1 cellular context compared by ENCODE assay signal in the genomic region with DNA sequence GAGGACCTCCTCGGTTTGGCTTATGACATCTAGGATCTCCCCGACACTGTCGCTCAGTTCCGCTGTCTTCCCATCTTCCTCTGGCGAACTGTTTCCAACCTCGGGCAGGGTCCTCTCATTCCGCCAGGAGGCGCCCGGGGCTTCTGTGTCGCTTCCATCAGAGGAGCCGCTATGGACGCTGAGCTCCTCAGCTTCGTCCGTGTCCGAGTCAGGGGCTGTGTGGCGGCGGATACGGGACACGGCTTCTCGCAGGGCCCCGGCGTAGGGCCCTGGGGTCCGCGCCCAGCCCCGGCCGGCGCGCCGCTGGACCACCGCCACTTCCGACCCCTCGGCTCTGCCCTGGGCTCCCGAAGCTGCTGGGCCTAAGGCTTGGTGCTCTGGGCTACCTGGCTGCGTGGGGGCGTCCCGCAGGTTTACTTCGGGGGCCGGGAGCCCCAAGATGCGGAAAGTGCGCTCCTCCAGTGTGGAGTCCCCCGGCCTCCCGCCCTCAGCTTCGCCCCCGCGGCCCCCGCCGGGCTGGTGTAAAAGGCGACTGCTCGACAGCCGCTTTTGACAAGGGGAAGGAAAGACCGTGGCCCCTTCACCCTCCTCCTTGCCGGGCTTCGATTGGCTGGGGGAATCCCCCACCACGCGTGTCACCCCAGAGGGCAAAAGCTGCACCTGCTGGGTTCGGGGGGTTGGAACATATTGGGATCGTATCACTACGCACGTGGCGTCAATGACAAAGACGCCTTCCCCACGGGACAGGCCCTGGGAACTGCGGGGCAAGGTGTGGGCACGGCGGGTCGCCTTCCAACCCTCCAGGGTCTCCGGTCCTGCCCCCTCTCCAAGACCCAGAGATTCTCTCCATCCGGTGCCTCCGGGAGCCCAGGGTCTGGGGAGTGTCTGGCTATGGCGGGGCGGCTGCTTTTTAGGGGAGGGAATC.
TF ChIP-seq lines count a peak whose summit lies in the region.

No MANE protein-coding gene starts in this region.

TF ChIP-seq in K562, 482 proteins besides CTCF, POLR2A, EP300 and RAD21 (continues in another document):
- TF ChIP-seq FOXP4 (CRISPR knock-in tag; IDR thresholded peaks at IDR 0.05; ENCODE audit: borderline replicate concordance) (peak; percentile 44; the same call in 1 of the 2 replicates), ATF3 (IDR thresholded peaks at IDR 0.05) (no peak), ATF3 (CRISPR knock-in tag; conservative IDR thresholded peaks at IDR 0.05) (0 out of 2 replicates have a peak, but pooled peaks have one; percentile 45), ZNF740 (CRISPR knock-in tag; IDR thresholded peaks at IDR 0.05) (no peak), ZNF740 (tag; IDR thresholded peaks at IDR 0.05) (no peak), ZBTB7A (IDR thresholded peaks at IDR 0.05; ENCODE audit: borderline replicate concordance, control insufficient read depth, low read depth, low read length) (peak; percentile 48; the same call in 1 of the 2 replicates), DEAF1 (CRISPR knock-in tag; IDR thresholded peaks at IDR 0.05) (0 out of 2 replicates have a peak, but pooled peaks have one; percentile 36), GTF2E2 (tag; IDR thresholded peaks at IDR 0.05) (0 out of 2 replicates have a peak, but pooled peaks have one; percentile 27), CTBP1 (IDR thresholded peaks at IDR 0.05; ENCODE audit: borderline replicate concordance) (peak; percentile 56; the same call in 1 of the 2 replicates), LEF1 (IDR thresholded peaks at IDR 0.05) (no peak), TBL1XR1 (IDR thresholded peaks at IDR 0.05; ENCODE audit: low read length in 2 of 2) (0 out of 4 replicates have a peak, but pooled peaks of 1 of the 2 experiments have one; percentile 35), ZNF174 (CRISPR knock-in tag; IDR thresholded peaks at IDR 0.05) (no peak), TOE1 (IDR thresholded peaks at IDR 0.05; ENCODE audit: borderline replicate concordance) (0 out of 2 replicates have a peak, but pooled peaks have one; percentile 11), TOE1 (CRISPR knock-in tag; IDR thresholded peaks at IDR 0.05; ENCODE audit: borderline replicate concordance, low read depth) (no peak), TAF1 (IDR thresholded peaks at IDR 0.05; ENCODE audit: control insufficient read depth, extremely low read depth, insufficient read depth, low read length, severe bottlenecking) (peak; percentile 21), SMC3 (conservative IDR thresholded peaks at IDR 0.05; ENCODE audit: insufficient read depth, low read depth, low read length) (peak; percentile 84), JUND (IDR thresholded peaks at IDR 0.05; ENCODE audit: borderline replicate concordance, low read depth, low read length) (peak; percentile 38; the same call in 1 of the 2 replicates), JUND (tag; IDR thresholded peaks at IDR 0.05; ENCODE audit: borderline replicate concordance, low read depth, low read length) (no peak; the same call in 2 of the 3 replicates), PHF8 (IDR thresholded peaks at IDR 0.05; ENCODE audit: borderline replicate concordance, low read length) (peak; percentile 36; the same call in 1 of the 2 replicates), FOXK1 (CRISPR knock-in tag; IDR thresholded peaks at IDR 0.05; ENCODE audit: borderline replicate concordance) (peak; percentile 53; the same call in 1 of the 2 replicates), RCOR1 (IDR thresholded peaks at IDR 0.05; ENCODE audit: borderline replicate concordance in 1 of 2, low read depth in 2 of 2, low read length in 2 of 2) (peak in 1 of 2 experiments; percentile 59; a peak in 2 of 4 replicates), HBP1 (CRISPR knock-in tag; IDR thresholded peaks at IDR 0.05) (no peak), CREM (IDR thresholded peaks at IDR 0.05; ENCODE audit: low read depth) (peak; percentile 42; the same call in 1 of the 2 replicates), FOXA1 (IDR thresholded peaks at IDR 0.05; ENCODE audit: borderline replicate concordance) (no peak), ATF1 (CRISPR knock-in tag; IDR thresholded peaks at IDR 0.05) (no peak), ATF1 (tag; IDR thresholded peaks at IDR 0.05) (0 out of 2 replicates have a peak, but pooled peaks have one; percentile 29), NFYB (IDR thresholded peaks at IDR 0.05; ENCODE audit: extremely low read depth, insufficient read length) (no peak), ZNF583 (CRISPR knock-in tag; IDR thresholded peaks at IDR 0.05) (no peak), KLF16 (IDR thresholded peaks at IDR 0.05) (0 out of 2 replicates have a peak, but pooled peaks have one; percentile 41), ZFX (CRISPR knock-in tag; IDR thresholded peaks at IDR 0.05) (peak; percentile 88), MYC (IDR thresholded peaks at IDR 0.05; ENCODE audit: low read depth, low read length) (0 out of 2 replicates have a peak, but pooled peaks have one; percentile 14), MYC (CRISPR knock-in tag; IDR thresholded peaks at IDR 0.05; ENCODE audit: borderline replicate concordance, low read depth) (no peak), PHF20 (IDR thresholded peaks at IDR 0.05; ENCODE audit: partially characterized antibody) (peak; percentile 35), ZNF668 (CRISPR knock-in tag; IDR thresholded peaks at IDR 0.05) (no peak), STAG1 (CRISPR knock-in tag; IDR thresholded peaks at IDR 0.05; ENCODE audit: borderline replicate concordance) (peak; percentile 37; the same call in 1 of the 2 replicates), CHD4 (IDR thresholded peaks at IDR 0.05; ENCODE audit: insufficient read depth, insufficient replicate concordance, low read depth, low read length, poor library complexity, severe bottlenecking) (no peak), ZC3H4 (CRISPR knock-in tag; IDR thresholded peaks at IDR 0.05; ENCODE audit: borderline replicate concordance) (peak; percentile 30; the same call in 1 of the 2 replicates), MAZ (CRISPR knock-in tag; conservative IDR thresholded peaks at IDR 0.05 in 1 of 2, IDR thresholded peaks at IDR 0.05 in 1 of 2) (peak in 1 of 2 experiments; percentile 46; a peak in 2 of 4 replicates), MCM3 (IDR thresholded peaks at IDR 0.05) (no peak), YY1 (IDR thresholded peaks at IDR 0.05; ENCODE audit: borderline replicate concordance in 1 of 3, control insufficient read depth in 1 of 3, extremely low read depth in 1 of 3, insufficient read depth in 3 of 3, insufficient read length in 1 of 3, insufficient replicate concordance in 2 of 3, low read depth in 1 of 3, low read length in 2 of 3) (peak in 2 of 3 experiments; percentile 76 to 82), CXXC5 (CRISPR knock-in tag; IDR thresholded peaks at IDR 0.05) (no peak), CTCFL (IDR thresholded peaks at IDR 0.05; ENCODE audit: borderline replicate concordance, insufficient read depth, low read depth, low read length, poor library complexity, severe bottlenecking) (peak; percentile 87), ZKSCAN1 (IDR thresholded peaks at IDR 0.05; ENCODE audit: low read depth, low read length) (peak; percentile 20; the same call in 1 of the 2 replicates), UBTF (IDR thresholded peaks at IDR 0.05; ENCODE audit: borderline replicate concordance in 1 of 2, low read depth in 2 of 2, low read length in 2 of 2) (0 out of 4 replicates have a peak, but pooled peaks of 1 of the 2 experiments have one; percentile 50), ZNF263 (CRISPR knock-in tag; IDR thresholded peaks at IDR 0.05; ENCODE audit: borderline replicate concordance) (0 out of 2 replicates have a peak, but pooled peaks have one; percentile 37), MBD1 (CRISPR knock-in tag; IDR thresholded peaks at IDR 0.05) (peak; percentile 75; the same call in 1 of the 2 replicates), RB1 (IDR thresholded peaks at IDR 0.05; ENCODE audit: low read depth) (peak; percentile 51)
